In genomic region chr12:109892748-109893147, GRCh38 we compare ENCODE assay signal across 11 cellular contexts. TPM values are rescaled to one million over a fixed set of nuclear protein-coding genes. Genes with fewer than 3 reads are reported as not detected.
A peak's percentile ranks its signal among the peaks of the same experiment; 100 is the strongest.
DNase-seq lines count a peak whose midpoint lies in the region; ATAC-seq lines count a peak whose summit lies in the region.
"Had no signal": no experiment of that assay in that cellular context is flagged by ENCODE, and none has a peak within 500 bp of the region (broad histone marks: within the 10 kb centered on the region; RNA-seq: fewer than 3 reads in every experiment).

No MANE protein-coding gene starts in this region.

- peak overlapping the region; percentile 5 for H3K4me3 Mint-ChIP-seq in memory B cell
- H3K4me3 Mint-ChIP-seq in activated T-helper 2 cell treated with anti-CD3 and anti-CD28 coated beads, Interferon-gamma antibody, Interleukin-2, Interleukin-4, amounts not matched to agents 10 μg/mL and 5 μg/mL and 100 μg/mL, durations not matched to agents 14 hours and 24 hours and 36 hours (ENCODE audit: low read depth) = no peak overlapping the region
- no peak overlapping the region for H3K4me3 Mint-ChIP-seq in activated T-helper 17 cell treated with anti-CD3 and anti-CD28 coated beads, Interleukin-2, amount 50 U/mL, for 72 hours

- H3K36me3 Mint-ChIP-seq in memory B cell = no peaks in the 10 kb centered on the region
- H3K36me3 Mint-ChIP-seq in activated T-helper 2 cell treated with anti-CD3 and anti-CD28 coated beads, Interferon-gamma antibody, Interleukin-2, Interleukin-4, amounts not matched to agents 10 μg/mL and 5 μg/mL and 100 μg/mL, durations not matched to agents 14 hours and 24 hours and 36 hours (ENCODE audit: low read depth) = no peaks in the 10 kb centered on the region
- no peaks in the 10 kb centered on the region for H3K36me3 Mint-ChIP-seq in activated T-helper 17 cell treated with anti-CD3 and anti-CD28 coated beads, Interleukin-2, amount 50 U/mL, for 72 hours (ENCODE audit: low read depth)

- H3K9me3 Mint-ChIP-seq in memory B cell = no peaks in the 10 kb centered on the region
- no peaks in the 10 kb centered on the region for H3K9me3 Mint-ChIP-seq in activated T-helper 2 cell treated with anti-CD3 and anti-CD28 coated beads, Interferon-gamma antibody, Interleukin-2, Interleukin-4, amounts not matched to agents 10 μg/mL and 5 μg/mL and 100 μg/mL, durations not matched to agents 14 hours and 24 hours and 36 hours
- no peaks in the 10 kb centered on the region for H3K9me3 Mint-ChIP-seq in activated T-helper 17 cell treated with anti-CD3 and anti-CD28 coated beads, Interleukin-2, amount 50 U/mL, for 72 hours

- ATAC-seq in GM18511 (IDR thresholded peaks at IDR 0.05; ENCODE audit: unreplicated experiment) = peak; percentile 73
- peak; percentile 70 for ATAC-seq in GM21390 (IDR thresholded peaks at IDR 0.05; ENCODE audit: unreplicated experiment)
- ATAC-seq in HG03354 (IDR thresholded peaks at IDR 0.05; ENCODE audit: poor library complexity, severe bottlenecking, unreplicated experiment) = peak; percentile 84
- ATAC-seq in memory B cell (ENCODE audit: low read depth) = peak; percentile 77
- no peak for ATAC-seq in left ventricle myocardium superior
- no peak for ATAC-seq in activated T-helper 17 cell treated with anti-CD3 and anti-CD28 coated beads, Interleukin-2, amount 50 U/mL, for 72 hours (replicated peaks)

- H3K27ac Mint-ChIP-seq in memory B cell = no peak overlapping the region
- H3K27ac Mint-ChIP-seq in activated T-helper 2 cell treated with anti-CD3 and anti-CD28 coated beads, Interferon-gamma antibody, Interleukin-2, Interleukin-4, amounts not matched to agents 10 μg/mL and 5 μg/mL and 100 μg/mL, durations not matched to agents 14 hours and 24 hours and 36 hours = no peak overlapping the region
- H3K27ac Mint-ChIP-seq in activated T-helper 17 cell treated with anti-CD3 and anti-CD28 coated beads, Interleukin-2, amount 50 U/mL, for 72 hours = no peak overlapping the region

- H3K4me1 Mint-ChIP-seq in memory B cell = peaks cover 32% of the 10 kb centered on the region
- H3K4me1 Mint-ChIP-seq in activated T-helper 2 cell treated with anti-CD3 and anti-CD28 coated beads, Interferon-gamma antibody, Interleukin-2, Interleukin-4, amounts not matched to agents 10 μg/mL and 5 μg/mL and 100 μg/mL, durations not matched to agents 14 hours and 24 hours and 36 hours (ENCODE audit: low read depth) = peaks cover 33% of the 10 kb centered on the region
- H3K4me1 Mint-ChIP-seq in activated T-helper 17 cell treated with anti-CD3 and anti-CD28 coated beads, Interleukin-2, amount 50 U/mL, for 72 hours = peaks cover 14% of the 10 kb centered on the region

- no peak for DNase-seq in memory B cell (ENCODE audit: low spot score in 2 of 2)
- no peak for DNase-seq in activated T-helper 2 cell treated with anti-CD3 and anti-CD28 coated beads, Interferon-gamma antibody, Interleukin-2, Interleukin-4, amounts not matched to agents 10 μg/mL and 5 μg/mL and 100 μg/mL, durations not matched to agents 14 hours and 24 hours and 36 hours (ENCODE audit: low spot score)
- DNase-seq in left ventricle myocardium superior = no peak
- DNase-seq in ecto neural progenitor cell (ENCODE audit: low spot score) = no peak
- DNase-seq: head of caudate nucleus, NCI-H187, Right ventricle myocardium superior had no signal

- H3K27me3 Mint-ChIP-seq in memory B cell = no peaks in the 10 kb centered on the region
- H3K27me3 Mint-ChIP-seq in activated T-helper 2 cell treated with anti-CD3 and anti-CD28 coated beads, Interferon-gamma antibody, Interleukin-2, Interleukin-4, amounts not matched to agents 10 μg/mL and 5 μg/mL and 100 μg/mL, durations not matched to agents 14 hours and 24 hours and 36 hours (ENCODE audit: low read depth) = no peaks in the 10 kb centered on the region
- no peaks in the 10 kb centered on the region for H3K27me3 Mint-ChIP-seq in activated T-helper 17 cell treated with anti-CD3 and anti-CD28 coated beads, Interleukin-2, amount 50 U/mL, for 72 hours

- intact Hi-C loops in activated T-helper 2 cell treated with anti-CD3 and anti-CD28 coated beads, Interferon-gamma antibody, Interleukin-2, Interleukin-4, amounts not matched to agents 10 μg/mL and 5 μg/mL and 100 μg/mL, durations not matched to agents 14 hours and 24 hours and 36 hours (cut with micrococcal nuclease) = no loop called here
- intact Hi-C loops in left ventricle myocardium superior (cut with micrococcal nuclease) = no loop called here

RNA-seq across cellular contexts. Expression of gene TCHP, which starts 7.3 kb away (rescaled TPM):
- total RNA-seq in activated T-helper 2 cell treated with anti-CD3 and anti-CD28 coated beads, Interferon-gamma antibody, Interleukin-2, Interleukin-4, amounts not matched to agents 10 μg/mL and 5 μg/mL and 100 μg/mL, durations not matched to agents 14 hours and 24 hours and 36 hours = 26.0 and 32.6 TPM in 2 replicates
- total RNA-seq in left ventricle myocardium superior = 11.4 TPM
- 10 to 100 TPM in 1 of 2 donors, 1 to 10 TPM in 1; 9.8 to 20.2 TPM for total RNA-seq in activated T-helper 17 cell treated with anti-CD3 and anti-CD28 coated beads, Interleukin-2, amount 50 U/mL, for 72 hours

RNA-seq across cellular contexts. Expression of gene GLTP, which starts 12.4 kb away (rescaled TPM):
- total RNA-seq in activated T-helper 2 cell treated with anti-CD3 and anti-CD28 coated beads, Interferon-gamma antibody, Interleukin-2, Interleukin-4, amounts not matched to agents 10 μg/mL and 5 μg/mL and 100 μg/mL, durations not matched to agents 14 hours and 24 hours and 36 hours = 26.6 and 27.2 TPM in 2 replicates
- total RNA-seq in left ventricle myocardium superior = 19.8 TPM
- 10 to 100 TPM; 25.7 to 26.4 TPM for total RNA-seq in activated T-helper 17 cell treated with anti-CD3 and anti-CD28 coated beads, Interleukin-2, amount 50 U/mL, for 72 hours

RNA-seq across cellular contexts. Expression of gene TRPV4, which starts 59.5 kb away (rescaled TPM):
- total RNA-seq in activated T-helper 2 cell treated with anti-CD3 and anti-CD28 coated beads, Interferon-gamma antibody, Interleukin-2, Interleukin-4, amounts not matched to agents 10 μg/mL and 5 μg/mL and 100 μg/mL, durations not matched to agents 14 hours and 24 hours and 36 hours = not detected in 2 replicates
- 0.25 TPM for total RNA-seq in left ventricle myocardium superior
- total RNA-seq in activated T-helper 17 cell treated with anti-CD3 and anti-CD28 coated beads, Interleukin-2, amount 50 U/mL, for 72 hours = not detected

Comparison
In these comparisons a context has a peak if more than half of its experiments do, and no peak if none do; other contexts are left out.
1. ATAC-seq: peak in GM18511 (single experiment), GM21390 (single experiment), HG03354 (single experiment) and memory B cell (single experiment); none in left ventricle myocardium superior (single experiment) and activated T-helper 17 cell treated with anti-CD3 and anti-CD28 coated beads, Interleukin-2, amount 50 U/mL, for 72 hours (single experiment).